7 cellular contexts compared by ENCODE assay signal in the genomic region with DNA sequence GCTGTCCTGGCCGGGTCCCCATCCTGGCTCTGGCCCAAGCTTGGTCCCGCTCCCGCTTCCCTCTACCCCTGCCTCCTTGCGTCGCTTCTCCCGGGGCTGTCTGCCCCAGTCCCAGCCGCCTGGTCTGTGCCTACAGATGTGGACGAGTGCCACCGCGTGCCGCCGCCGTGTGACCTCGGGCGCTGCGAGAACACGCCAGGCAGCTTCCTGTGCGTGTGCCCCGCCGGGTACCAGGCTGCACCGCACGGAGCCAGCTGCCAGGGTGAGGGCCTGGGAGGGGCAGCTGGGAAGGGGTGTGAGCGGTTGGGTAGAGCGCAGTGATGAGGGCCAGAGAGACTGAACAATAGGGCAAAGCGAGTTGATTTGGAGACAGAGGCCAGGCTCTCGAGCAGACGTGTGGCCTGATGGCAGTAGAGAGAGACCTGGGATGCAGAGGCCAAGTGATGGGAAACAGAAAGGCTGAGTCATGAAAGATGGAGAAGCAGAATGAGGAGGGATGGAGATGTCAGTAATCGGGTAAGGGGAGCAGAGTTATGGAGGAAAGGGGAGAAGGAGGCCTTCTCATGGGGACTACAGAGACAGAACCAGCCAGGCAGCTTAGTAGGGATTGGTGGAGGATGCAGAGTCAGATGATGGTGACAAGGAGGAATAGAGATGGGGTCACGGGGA. TPM values are rescaled to one million over a fixed set of nuclear protein-coding genes. Genes with fewer than 3 reads are reported as not detected.
DNase-seq lines count a peak whose midpoint lies in the region; ATAC-seq and TF ChIP-seq lines count a peak whose summit lies in the region.

No MANE protein-coding gene starts in this region.

- TF ChIP-seq CTCF in VCaP (conservative IDR thresholded peaks at IDR 0.05) (no peak), coronary artery (IDR thresholded peaks at IDR 0.05) (no peak), thoracic aorta (IDR thresholded peaks at IDR 0.05) (no peak)

- H3K27me3 ChIP-seq in thoracic aorta (replicated peaks; ENCODE audit: insufficient read depth): no peaks in the 10 kb centered on the region

- H3K27ac Mint-ChIP-seq in IgD-negative memory B cell: peak overlapping the region; percentile 46 to 97 (median 68)

- DNase-seq in coronary artery (ENCODE audit: low spot score): peak; percentile 90
- DNase-seq in thoracic aorta (ENCODE audit: low spot score): no peak

- peaks cover 4% of the 10 kb centered on the region for H3K4me1 ChIP-seq in mesodermal cell (ENCODE audit: control insufficient read depth, insufficient read depth, low read length, poor library complexity, severe bottlenecking)
- H3K4me1 ChIP-seq in thoracic aorta (ENCODE audit: control insufficient read depth in 1 of 2, low read depth in 2 of 2): peaks cover 4 to 29% of the 10 kb centered on the region in 2 donors

- no peaks in the 10 kb centered on the region for H3K36me3 Mint-ChIP-seq in IgD-negative memory B cell

- peaks cover 1% of the 10 kb centered on the region for H3K36me3 ChIP-seq in mesodermal cell (ENCODE audit: control insufficient read depth, insufficient read depth, low read length)
- peaks cover 9% of the 10 kb centered on the region for H3K36me3 ChIP-seq in thoracic aorta

- H3K4me3 ChIP-seq in coronary artery: peak overlapping the region; percentile 77
- peak overlapping the region; percentile 34 for H3K4me3 ChIP-seq in mesodermal cell (ENCODE audit: extremely low read depth, insufficient read depth, low read length, poor library complexity, severe bottlenecking)
- peak overlapping the region; percentile 56 for H3K4me3 ChIP-seq in thoracic aorta

- no peaks in the 10 kb centered on the region for H3K9me3 Mint-ChIP-seq in IgD-negative memory B cell

- H3K27me3 Mint-ChIP-seq in IgD-negative memory B cell: no peaks in the 10 kb centered on the region

- H3K4me3 Mint-ChIP-seq in IgD-negative memory B cell: peak overlapping the region; percentile 83 to 93 (median 87)

- ATAC-seq in thoracic aorta (ENCODE audit: insufficient number of reproducible peaks, low FRiP score, low read depth) (no peak), GM18519 (IDR thresholded peaks at IDR 0.05; ENCODE audit: low FRiP score, unreplicated experiment) (no peak), GM18498 (IDR thresholded peaks at IDR 0.05; ENCODE audit: unreplicated experiment) (no peak)

- H3K4me1 Mint-ChIP-seq in IgD-negative memory B cell: peaks cover 23 to 44% (median 29%) of the 10 kb centered on the region in 3 donors

- H3K9me3 ChIP-seq in mesodermal cell (ENCODE audit: control insufficient read depth, low read length) (no peaks in the 10 kb centered on the region), thoracic aorta (no peaks in the 10 kb centered on the region)

- WGBS in mesodermal cell (ENCODE audit: insufficient coverage in 2 of 2), 2 experiments: 75 to 76% methylated on average over 29 of the region's 29 CpGs

- H3K27ac ChIP-seq in VCaP: peak overlapping the region; percentile 79
- peak overlapping the region; percentile 56 to 94 for H3K27ac ChIP-seq in coronary artery
- peak overlapping the region; percentile 23 for H3K27ac ChIP-seq in mesodermal cell (ENCODE audit: low read depth, low read length, severe bottlenecking)
- H3K27ac ChIP-seq in thoracic aorta: peak overlapping the region; percentile 37 to 70

RNA-seq across cellular contexts. Expression of a gene that starts 9.4 kb away (rescaled TPM):
- polyA plus RNA-seq in IgD-negative memory B cell: 22.1 TPM
- 141 TPM for polyA plus RNA-seq in mesodermal cell (2013, experiment 1 of 2)
- polyA plus RNA-seq in mesodermal cell (2013, experiment 2 of 2): 112 TPM
- total RNA-seq in thoracic aorta: 100 to 1,000 TPM; 687 to 905 TPM

RNA-seq across cellular contexts. Expression of a gene that starts 33.9 kb away (rescaled TPM):
- polyA plus RNA-seq in IgD-negative memory B cell: 210 TPM
- 92.0 TPM for polyA plus RNA-seq in mesodermal cell (2013, experiment 1 of 2)
- polyA plus RNA-seq in mesodermal cell (2013, experiment 2 of 2): 81.3 TPM
- total RNA-seq in thoracic aorta: 10 to 100 TPM; 36.0 to 78.4 TPM

Comparison
In these comparisons a context has a peak if more than half of its experiments do, and no peak if none do; other contexts are left out.
1. H3K27ac ChIP-seq: peak in every context shown above with its lines; median percentile 79 in VCaP; 75 in coronary artery; 54 in thoracic aorta; 23 in mesodermal cell.